In genomic region chr9:97307091-97307490, GRCh38 we compare ENCODE assay signal across 9 cellular contexts. TPM values are rescaled to one million over a fixed set of nuclear protein-coding genes. Genes with fewer than 3 reads are reported as not detected.
A peak's percentile ranks its signal among the peaks of the same experiment; 100 is the strongest.
DNase-seq lines count a peak whose midpoint lies in the region; ATAC-seq and TF ChIP-seq lines count a peak whose summit lies in the region.
"Had no signal": no experiment of that assay in that cellular context is flagged by ENCODE, and none has a peak within 500 bp of the region (broad histone marks: within the 10 kb centered on the region; RNA-seq: fewer than 3 reads in every experiment).

No MANE protein-coding gene starts in this region.

- WGBS in GM23248 (ENCODE audit: low coverage in 1 of 2, low lambda C conversion rate in 2 of 2, missing lambda C conversion rate in 2 of 2), 2 experiments, result 1 to 3% methylated on average over 18 to 19 of the region's 19 CpGs

- no peak for ATAC-seq in CD4-positive, alpha-beta T cell (ENCODE audit: poor library complexity)
- ATAC-seq in HG03521 (IDR thresholded peaks at IDR 0.05; ENCODE audit: unreplicated experiment), result no peak

- H3F3A ChIP-seq in GM23248 (ENCODE audit: insufficient read depth), result no peaks in the 10 kb centered on the region

- no peaks in the 10 kb centered on the region for H3K79me2 ChIP-seq in GM23248 (ENCODE audit: insufficient read depth)

- H3K9me3 ChIP-seq in GM23248 (ENCODE audit: low read depth), result no peaks in the 10 kb centered on the region
- H3K9me3 ChIP-seq in CD4-positive, alpha-beta T cell (ENCODE audit: control insufficient read depth, low read length), result no peaks in the 10 kb centered on the region

- H3K27ac ChIP-seq in GM23248, result no peak overlapping the region
- no peak overlapping the region for H3K27ac ChIP-seq in CD4-positive, alpha-beta T cell (ENCODE audit: low read depth, low read length)

- no peaks in the 10 kb centered on the region for H3K36me3 ChIP-seq in GM23248 (ENCODE audit: low read depth)

- H3K36me3 Mint-ChIP-seq in CD4-positive, alpha-beta T cell (ENCODE audit: low read depth), result peaks cover 23% of the 10 kb centered on the region

- H3K9ac ChIP-seq in GM23248, result peak overlapping the region; percentile 14

- CTCF ChIA-PET in CD4-positive, alpha-beta T cell (lab: Charles Lee), result no interaction called here

- no peak for TF ChIP-seq CTCF in CD4-positive, alpha-beta T cell (IDR thresholded peaks at IDR 0.05)

- H3K27me3 Mint-ChIP-seq in CD4-positive, alpha-beta T cell, result peaks cover 17% of the 10 kb centered on the region

- POLR2A ChIA-PET in CD4-positive, alpha-beta T cell (lab: Charles Lee), result no interaction called here

- in situ Hi-C loops in GM23248 (cut with MboI), result no loop called here

- H3K4me3 ChIP-seq in GM23248, result peak overlapping the region; percentile 54

- DNase-seq in GM23248, result peak; percentile 86
- peak; percentile 24 for DNase-seq in brain pericyte (ENCODE audit: low read depth, low spot score)
- DNase-seq in inferior parietal cortex (ENCODE audit: extremely low spot score), result peak; percentile 47
- DNase-seq in stimulated activated CD4-positive, alpha-beta T cell treated with anti-CD3 and anti-CD28 coated beads, Interleukin-1b, Interleukin-23, amount 100 ng/mL, for 48 hours, result peak; percentile 21
- DNase-seq in AML-193 (lab: John Stamatoyannopoulos, UW), result no peak
- no peak for DNase-seq in CD4-positive, alpha-beta T cell
- DNase-seq in A172 (ENCODE audit: low spot score), result no peak

- H3K4me2 ChIP-seq in GM23248 (ENCODE audit: unreplicated experiment), result peak overlapping the region; percentile 77

- H3K4me1 Mint-ChIP-seq in CD4-positive, alpha-beta T cell (ENCODE audit: low read depth), result no peaks in the 10 kb centered on the region
- H3K4me1 Mint-ChIP-seq: activated naive CD4-positive, alpha-beta T cell treated with anti-CD3 and anti-CD28 coated beads, Interleukin-2, amount 50 U/mL, for 24 hours had no signal

- no peaks in the 10 kb centered on the region for H4K20me1 ChIP-seq in GM23248 (ENCODE audit: insufficient read depth)

- H3K9me2 ChIP-seq in GM23248 (ENCODE audit: insufficient read depth), result no peaks in the 10 kb centered on the region

- 0 out of 2 replicates have a peak, but pooled peaks cover 8% of the 10 kb centered on the region for H3K4me1 ChIP-seq in GM23248 (ENCODE audit: insufficient read depth)

- H3K27ac Mint-ChIP-seq in CD4-positive, alpha-beta T cell, result no peak overlapping the region
- H3K27ac Mint-ChIP-seq: activated naive CD4-positive, alpha-beta T cell treated with anti-CD3 and anti-CD28 coated beads, Interleukin-2, amount 50 U/mL, for 24 hours had no signal

- intact Hi-C loops in CD4-positive, alpha-beta T cell (cut with DNase I, micrococcal nuclease), result no loop called here

- no peaks in the 10 kb centered on the region for H3K27me3 ChIP-seq in GM23248 (replicated peaks; ENCODE audit: insufficient read depth)
- no peaks in the 10 kb centered on the region for H3K27me3 ChIP-seq in CD4-positive, alpha-beta T cell (ENCODE audit: control insufficient read depth, insufficient read depth, low read length)

- H3K9me3 Mint-ChIP-seq in CD4-positive, alpha-beta T cell, result peaks cover 5% of the 10 kb centered on the region
- H3K9me3 Mint-ChIP-seq: activated naive CD4-positive, alpha-beta T cell treated with anti-CD3 and anti-CD28 coated beads, Interleukin-2, amount 50 U/mL, for 24 hours had no signal

- H2AFZ ChIP-seq in GM23248, result peak overlapping the region; percentile 67

- no peak overlapping the region for H3K4me3 Mint-ChIP-seq in CD4-positive, alpha-beta T cell
- H3K4me3 Mint-ChIP-seq: activated naive CD4-positive, alpha-beta T cell treated with anti-CD3 and anti-CD28 coated beads, Interleukin-2, amount 50 U/mL, for 24 hours had no signal

RNA-seq across cellular contexts. Expression of gene CCDC180, which starts 0.4 kb away (rescaled TPM):
- total RNA-seq in GM23248 (2014; rRNA removed; shearing (Covaris generic)), result 0.11 and 0.51 TPM in 2 replicates
- polyA plus RNA-seq in GM23248 (2016; fragmentation: Nextera tagmentation; extraction: Ambion mirVana), result 0.22 and 0.29 TPM in 2 replicates
- total RNA-seq in CD4-positive, alpha-beta T cell, result 1 to 10 TPM; 6.6 to 7.1 TPM
- 0.34 and 1.2 TPM in 2 replicates for total RNA-seq in A172 (2014; rRNA removed; shearing (Covaris generic))

Comparison
In these comparisons a context has a peak if more than half of its experiments do, and no peak if none do; other contexts are left out.
1. DNase-seq: peak in GM23248 (single experiment), brain pericyte (single experiment), inferior parietal cortex (single experiment) and stimulated activated CD4-positive, alpha-beta T cell treated with anti-CD3 and anti-CD28 coated beads, Interleukin-1b, Interleukin-23, amount 100 ng/mL, for 48 hours (single experiment); none in AML-193 (0 of 2), CD4-positive, alpha-beta T cell (0 of 10) and A172 (single experiment).